ENCODE assay signal across 8 cellular contexts in the genomic region with DNA sequence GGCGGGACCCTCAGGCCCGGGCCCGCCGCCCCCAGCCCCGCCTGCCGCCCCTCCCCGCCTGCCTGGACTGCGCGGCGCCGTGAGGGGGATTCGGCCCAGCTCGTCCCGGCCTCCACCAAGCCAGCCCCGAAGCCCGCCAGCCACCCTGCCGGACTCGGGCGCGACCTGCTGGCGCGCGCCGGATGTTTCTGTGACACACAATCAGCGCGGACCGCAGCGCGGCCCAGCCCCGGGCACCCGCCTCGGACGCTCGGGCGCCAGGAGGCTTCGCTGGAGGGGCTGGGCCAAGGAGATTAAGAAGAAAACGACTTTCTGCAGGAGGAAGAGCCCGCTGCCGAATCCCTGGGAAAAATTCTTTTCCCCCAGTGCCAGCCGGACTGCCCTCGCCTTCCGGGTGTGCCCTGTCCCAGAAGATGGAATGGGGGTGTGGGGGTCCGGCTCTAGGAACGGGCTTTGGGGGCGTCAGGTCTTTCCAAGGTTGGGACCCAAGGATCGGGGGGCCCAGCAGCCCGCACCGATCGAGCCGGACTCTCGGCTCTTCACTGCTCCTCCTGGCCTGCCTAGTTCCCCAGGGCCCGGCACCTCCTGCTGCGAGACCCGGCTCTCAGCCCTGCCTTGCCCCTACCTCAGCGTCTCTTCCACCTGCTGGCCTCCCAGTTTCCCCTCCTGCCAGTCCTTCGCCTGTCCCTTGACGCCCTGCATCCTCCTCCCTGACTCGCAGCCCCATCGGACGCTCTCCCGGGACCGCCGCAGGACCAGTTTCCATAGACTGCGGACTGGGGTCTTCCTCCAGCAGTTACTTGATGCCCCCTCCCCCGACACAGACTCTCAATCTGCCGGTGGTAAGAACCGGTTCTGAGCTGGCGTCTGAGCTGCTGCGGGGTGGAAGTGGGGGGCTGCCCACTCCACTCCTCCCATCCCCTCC.
DNase-seq lines count a peak whose midpoint lies in the region; ATAC-seq and TF ChIP-seq lines count a peak whose summit lies in the region.

No MANE protein-coding gene starts in this region.

- H3K4me3 Mint-ChIP-seq in MCF 10A (ENCODE audit: unreplicated experiment) (peak overlapping the region; percentile 70), memory B cell (peak overlapping the region; percentile 71)

- DNase-seq in NCI-H748 (lab: John Stamatoyannopoulos, UW; ENCODE audit: unreplicated experiment): peak; percentile 65
- DNase-seq in NCI-H748 treated with DMSO at 0.1 percent for 48 hours (lab: John Stamatoyannopoulos, UW): no peak
- peak; percentile 75 for DNase-seq in OCI-M1 (lab: John Stamatoyannopoulos, UW)
- peak; percentile 9 for DNase-seq in MCF 10A (ENCODE audit: unreplicated experiment)
- peak in 1 of 2 donors; percentile 41 for DNase-seq in memory B cell (ENCODE audit: low spot score in 2 of 2)
- no peak for DNase-seq in upper lobe of right lung
- DNase-seq in G401 (ENCODE audit: low spot score): no peak

- no peak for TF ChIP-seq CTCF in MCF 10A (IDR thresholded peaks at IDR 0.05; ENCODE audit: unreplicated experiment)
- TF ChIP-seq CTCF in upper lobe of right lung (IDR thresholded peaks at IDR 0.05): no peak

- H3K27ac Mint-ChIP-seq in MCF 10A (ENCODE audit: low read depth, unreplicated experiment) (no peak overlapping the region), memory B cell (peak overlapping the region; percentile 33)

- no peaks in the 10 kb centered on the region for H3K9me3 ChIP-seq in upper lobe of right lung

- peaks cover 19% of the 10 kb centered on the region for H3K4me1 ChIP-seq in upper lobe of right lung

- H3K4me3 ChIP-seq in upper lobe of right lung: peak overlapping the region; percentile 37

- intact Hi-C loops in MCF 10A (cut with micrococcal nuclease): no loop called here
- intact Hi-C loops in upper lobe of right lung (cut with DNase I): no loop called here

- in situ Hi-C loops in G401 (cut with HindIII; ENCODE audit: low sequenced_read_pairs): no loop called here

- POLR2A ChIA-PET in MCF 10A (lab: Yijun Ruan, JAX): no interaction called here

- H3K9me3 Mint-ChIP-seq in MCF 10A (ENCODE audit: unreplicated experiment): no peaks in the 10 kb centered on the region
- H3K9me3 Mint-ChIP-seq in memory B cell: no peaks in the 10 kb centered on the region

- ATAC-seq in memory B cell (ENCODE audit: low read depth) (peak; percentile 28), upper lobe of right lung (peak; percentile 56), GM19328 (IDR thresholded peaks at IDR 0.05; ENCODE audit: unreplicated experiment) (no peak)

- peaks cover 88% of the 10 kb centered on the region for H3K27me3 ChIP-seq in upper lobe of right lung

- H3K4me1 Mint-ChIP-seq in MCF 10A (ENCODE audit: insufficient read depth, unreplicated experiment) (peaks cover 13% of the 10 kb centered on the region), memory B cell (peaks cover 26% of the 10 kb centered on the region)

- H3K36me3 Mint-ChIP-seq in MCF 10A (ENCODE audit: insufficient read depth, unreplicated experiment) (no peaks in the 10 kb centered on the region), memory B cell (peaks cover 4% of the 10 kb centered on the region)

- H3K36me3 ChIP-seq in upper lobe of right lung: no peaks in the 10 kb centered on the region

- peaks cover 31% of the 10 kb centered on the region for H3K27me3 Mint-ChIP-seq in MCF 10A (ENCODE audit: insufficient read depth, unreplicated experiment)
- H3K27me3 Mint-ChIP-seq in memory B cell: peaks cover 55% of the 10 kb centered on the region

- no TSS peak for BruUV-seq in MCF 10A (replicated peaks; lab: Mats Ljungman, UMichigan)

- CTCF ChIA-PET in MCF 10A (lab: Yijun Ruan, JAX): interaction anchor here (0.7 to 0.9 kb wide), 2 partner anchors 73 to 84 kb away, joined by 3 read pairs; no protein-coding TSS in a partner anchor

- no peak overlapping the region for H3K27ac ChIP-seq in upper lobe of right lung

Comparison
In these comparisons a context has a peak if more than half of its experiments do, and no peak if none do; other contexts are left out.
1. DNase-seq: peak in NCI-H748 (single experiment), OCI-M1 (single experiment) and MCF 10A (single experiment); none in NCI-H748 treated with DMSO at 0.1 percent for 48 hours (single experiment), upper lobe of right lung (single experiment) and G401 (single experiment).